In the genomic region with DNA sequence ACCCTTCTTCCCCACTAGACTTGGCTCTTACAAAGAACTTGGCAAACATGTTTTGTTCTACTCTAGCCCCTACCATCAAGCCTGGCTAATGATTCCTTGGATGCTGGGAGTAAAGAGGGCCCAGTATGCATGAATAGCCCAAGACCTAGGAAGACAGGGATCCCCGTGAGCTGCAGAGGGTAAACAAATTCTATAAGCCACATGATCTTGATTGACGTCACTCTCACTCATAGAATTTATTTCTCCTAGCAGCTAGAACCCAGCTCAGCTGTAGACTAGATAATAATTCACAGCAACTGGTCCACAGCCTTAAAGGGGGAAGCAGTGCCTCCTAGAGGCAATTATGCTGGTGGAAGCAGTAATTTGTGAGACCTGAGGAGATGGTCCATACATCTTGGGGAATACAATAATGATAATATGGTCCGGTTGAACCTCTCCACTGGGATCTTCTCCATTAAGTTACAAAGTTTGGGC, we compare ENCODE assay signal across 8 cellular contexts. TPM values are rescaled to one million over a fixed set of nuclear protein-coding genes. Genes with fewer than 3 reads are reported as not detected.
DNase-seq lines count a peak whose midpoint lies in the region; ATAC-seq and TF ChIP-seq lines count a peak whose summit lies in the region.

No MANE protein-coding gene starts in this region.

- POLR2A ChIA-PET in MCF 10A (lab: Yijun Ruan, JAX), result no interaction called here

- H3K4me1 ChIP-seq in BLaER1, result peaks cover 29% of the 10 kb centered on the region

- CTCF ChIA-PET in MCF 10A (lab: Yijun Ruan, JAX), result interaction anchor here (1.6 kb wide), 1 partner anchor 140 kb away, joined by 7 read pairs; no protein-coding TSS in a partner anchor

- H3K9ac ChIP-seq in BLaER1, result no peak overlapping the region

- H3K9me3 ChIP-seq in BLaER1 (no peaks in the 10 kb centered on the region), WERI-Rb-1 (ENCODE audit: severe bottlenecking) (no peaks in the 10 kb centered on the region)

- no peak overlapping the region for H3K4me3 Mint-ChIP-seq in MCF 10A (ENCODE audit: unreplicated experiment)

- no peaks in the 10 kb centered on the region for H3K9me3 Mint-ChIP-seq in MCF 10A (ENCODE audit: unreplicated experiment)

- DNase-seq in WERI-Rb-1 (peak; percentile 18), fibroblast of villous mesenchyme (ENCODE audit: low read depth) (no peak), HK-2 (ENCODE audit: unreplicated experiment) (no peak), MCF 10A (ENCODE audit: unreplicated experiment) (no peak)
- peak; percentile 45 for DNase-seq in stimulated activated naive CD8-positive, alpha-beta T cell treated with anti-CD3 and anti-CD28 coated beads, Interleukin-15, Interleukin-2, amounts not matched to agents 100 U/mL and 50 U/mL, for 24 hours

- H3K27me3 ChIP-seq in BLaER1 (no peaks in the 10 kb centered on the region), WERI-Rb-1 (ENCODE audit: insufficient read depth, low read depth, severe bottlenecking) (no peaks in the 10 kb centered on the region)

- H3K4me1 Mint-ChIP-seq in MCF 10A (ENCODE audit: insufficient read depth, unreplicated experiment), result no peaks in the 10 kb centered on the region

- H3K27ac ChIP-seq in BLaER1, result peak overlapping the region; percentile 64
- no peak overlapping the region for H3K27ac ChIP-seq in WERI-Rb-1

- no peaks in the 10 kb centered on the region for H4K20me1 ChIP-seq in BLaER1

- ATAC-seq in GM21423 (IDR thresholded peaks at IDR 0.05; ENCODE audit: unreplicated experiment) (peak; percentile 78), GM18520 (IDR thresholded peaks at IDR 0.05; ENCODE audit: unreplicated experiment) (no peak)
- ATAC-seq in stimulated activated naive CD8-positive, alpha-beta T cell treated with anti-CD3 and anti-CD28 coated beads, Interleukin-15, Interleukin-2, amounts not matched to agents 100 U/mL and 50 U/mL, for 24 hours, result peak; percentile 83

- no TSS peak for BruUV-seq in MCF 10A (replicated peaks; lab: Mats Ljungman, UMichigan)

- H3K36me3 ChIP-seq in BLaER1, result peaks cover 23% of the 10 kb centered on the region
- no peaks in the 10 kb centered on the region for H3K36me3 ChIP-seq in WERI-Rb-1

- H3K27ac Mint-ChIP-seq in MCF 10A (ENCODE audit: low read depth, unreplicated experiment), result no peak overlapping the region

- no peaks in the 10 kb centered on the region for H3K27me3 Mint-ChIP-seq in MCF 10A (ENCODE audit: insufficient read depth, unreplicated experiment)

- H3K4me2 ChIP-seq in BLaER1, result peak overlapping the region; percentile 74; the same call in 1 of the 2 replicates

- H3K36me3 Mint-ChIP-seq in MCF 10A (ENCODE audit: insufficient read depth, unreplicated experiment), result peaks cover 11% of the 10 kb centered on the region

- H3K4me3 ChIP-seq in BLaER1, result no peak overlapping the region
- H3K4me3 ChIP-seq in WERI-Rb-1 (ENCODE audit: low read depth, low read length), result no peak overlapping the region
- H3K4me3 ChIP-seq in fibroblast of villous mesenchyme (ENCODE audit: low read depth, low read length), result no peak overlapping the region

- peak; percentile 57 for TF ChIP-seq CTCF in WERI-Rb-1 (IDR thresholded peaks at IDR 0.05; ENCODE audit: low read depth, low read length)
- peak; percentile 50 for TF ChIP-seq CTCF in fibroblast of villous mesenchyme (IDR thresholded peaks at IDR 0.05; ENCODE audit: insufficient read depth, low read depth, low read length)
- TF ChIP-seq CTCF in MCF 10A (IDR thresholded peaks at IDR 0.05; ENCODE audit: unreplicated experiment), result no peak

- intact Hi-C loops in MCF 10A (cut with micrococcal nuclease), result no loop called here

RNA-seq across cellular contexts. Expression of gene USO1, which starts 16.1 kb away (rescaled TPM):
- total RNA-seq in fibroblast of villous mesenchyme (105 and 203 TPM in 2 replicates), MCF 10A (2022) (105 and 108 TPM in 2 replicates)

RNA-seq across cellular contexts. Expression of gene G3BP2, which starts 35.0 kb away (rescaled TPM):
- 139 and 209 TPM in 2 replicates for total RNA-seq in fibroblast of villous mesenchyme
- 179 and 231 TPM in 2 replicates for total RNA-seq in MCF 10A (2022)

Comparison
In these comparisons a context has a peak if more than half of its experiments do, and no peak if none do; other contexts are left out.
1. DNase-seq: peak in WERI-Rb-1 (single experiment) and stimulated activated naive CD8-positive, alpha-beta T cell treated with anti-CD3 and anti-CD28 coated beads, Interleukin-15, Interleukin-2, amounts not matched to agents 100 U/mL and 50 U/mL, for 24 hours (single experiment); none in fibroblast of villous mesenchyme (single experiment), HK-2 (single experiment) and MCF 10A (single experiment).